Comparison of ENCODE assay signal across 8 cellular contexts in genomic region chr16:48366165-48367093, GRCh38. TPM values are rescaled to one million over a fixed set of nuclear protein-coding genes. Genes with fewer than 3 reads are reported as not detected.
DNase-seq lines count a peak whose midpoint lies in the region; ATAC-seq and TF ChIP-seq lines count a peak whose summit lies in the region.

No MANE protein-coding gene starts in this region.

- DNase-seq in CD14-positive monocyte (ENCODE audit: low spot score) (peak; percentile 65), NOMO-1 treated with dmso at 0.1 percent for 144 hours (lab: John Stamatoyannopoulos, UW; ENCODE audit: unreplicated experiment) (peak; percentile 54), fibroblast of villous mesenchyme (ENCODE audit: low read depth) (peak; percentile 96), non-pigmented ciliary epithelial cell (ENCODE audit: low read depth) (peak; percentile 67), DMS153 treated with DMSO at 0.1 percent for 48 hours (lab: John Stamatoyannopoulos, UW; ENCODE audit: unreplicated experiment) (no peak)
- peak; percentile 56 for DNase-seq in activated T-helper 2 cell treated with anti-CD3 and anti-CD28 coated beads, Interferon-gamma antibody, Interleukin-2, Interleukin-4, amounts not matched to agents 10 μg/mL and 5 μg/mL and 100 μg/mL, durations not matched to agents 14 hours and 24 hours and 36 hours (ENCODE audit: low spot score)

- intact Hi-C loops in CD14-positive monocyte (cut with micrococcal nuclease), result loop anchor here in 1 of 2 donors (2.0 kb wide), 1 partner anchor 16 kb away; no protein-coding TSS in a partner anchor
- intact Hi-C loops in activated T-helper 2 cell treated with anti-CD3 and anti-CD28 coated beads, Interferon-gamma antibody, Interleukin-2, Interleukin-4, amounts not matched to agents 10 μg/mL and 5 μg/mL and 100 μg/mL, durations not matched to agents 14 hours and 24 hours and 36 hours (cut with micrococcal nuclease), result loop anchor here (1.0 to 5.0 kb wide), 3 partner anchors 17 to 246 kb away; no protein-coding TSS in a partner anchor

- ATAC-seq in GM18907 (IDR thresholded peaks at IDR 0.05; ENCODE audit: unreplicated experiment) (peak; percentile 70), HG03108 (IDR thresholded peaks at IDR 0.05; ENCODE audit: unreplicated experiment) (peak; percentile 57)

- H3K4me3 Mint-ChIP-seq in CD14-positive monocyte, result peak overlapping the region; percentile 73 to 93
- peak overlapping the region; percentile 89 for H3K4me3 Mint-ChIP-seq in activated T-helper 2 cell treated with anti-CD3 and anti-CD28 coated beads, Interferon-gamma antibody, Interleukin-2, Interleukin-4, amounts not matched to agents 10 μg/mL and 5 μg/mL and 100 μg/mL, durations not matched to agents 14 hours and 24 hours and 36 hours (ENCODE audit: low read depth)

- no peaks in the 10 kb centered on the region for H3K27me3 Mint-ChIP-seq in CD14-positive monocyte (ENCODE audit: low read depth in 3 of 3)
- no peaks in the 10 kb centered on the region for H3K27me3 Mint-ChIP-seq in activated T-helper 2 cell treated with anti-CD3 and anti-CD28 coated beads, Interferon-gamma antibody, Interleukin-2, Interleukin-4, amounts not matched to agents 10 μg/mL and 5 μg/mL and 100 μg/mL, durations not matched to agents 14 hours and 24 hours and 36 hours (ENCODE audit: low read depth)

- peaks cover 6 to 8% of the 10 kb centered on the region in 2 donors for H3K36me3 Mint-ChIP-seq in CD14-positive monocyte
- peaks cover 8% of the 10 kb centered on the region for H3K36me3 Mint-ChIP-seq in activated T-helper 2 cell treated with anti-CD3 and anti-CD28 coated beads, Interferon-gamma antibody, Interleukin-2, Interleukin-4, amounts not matched to agents 10 μg/mL and 5 μg/mL and 100 μg/mL, durations not matched to agents 14 hours and 24 hours and 36 hours (ENCODE audit: low read depth)

- H3K4me1 Mint-ChIP-seq in CD14-positive monocyte, result peaks cover 44% of the 10 kb centered on the region
- H3K4me1 Mint-ChIP-seq in activated T-helper 2 cell treated with anti-CD3 and anti-CD28 coated beads, Interferon-gamma antibody, Interleukin-2, Interleukin-4, amounts not matched to agents 10 μg/mL and 5 μg/mL and 100 μg/mL, durations not matched to agents 14 hours and 24 hours and 36 hours (ENCODE audit: low read depth), result peaks cover 53% of the 10 kb centered on the region

- no peak for TF ChIP-seq CTCF in CD14-positive monocyte (IDR thresholded peaks at IDR 0.05)
- no peak for TF ChIP-seq CTCF in fibroblast of villous mesenchyme (IDR thresholded peaks at IDR 0.05; ENCODE audit: insufficient read depth, low read depth, low read length)

- peak overlapping the region; percentile 88 to 95 (median 90) for H3K27ac Mint-ChIP-seq in CD14-positive monocyte
- H3K27ac Mint-ChIP-seq in activated T-helper 2 cell treated with anti-CD3 and anti-CD28 coated beads, Interferon-gamma antibody, Interleukin-2, Interleukin-4, amounts not matched to agents 10 μg/mL and 5 μg/mL and 100 μg/mL, durations not matched to agents 14 hours and 24 hours and 36 hours, result peak overlapping the region; percentile 95

- H3K9me3 Mint-ChIP-seq in CD14-positive monocyte, result peaks cover 0 to 2% (median 0%) of the 10 kb centered on the region in 7 donors
- no peaks in the 10 kb centered on the region for H3K9me3 Mint-ChIP-seq in activated T-helper 2 cell treated with anti-CD3 and anti-CD28 coated beads, Interferon-gamma antibody, Interleukin-2, Interleukin-4, amounts not matched to agents 10 μg/mL and 5 μg/mL and 100 μg/mL, durations not matched to agents 14 hours and 24 hours and 36 hours

- H3K4me3 ChIP-seq in fibroblast of villous mesenchyme (ENCODE audit: low read depth, low read length), result peak overlapping the region; percentile 68

RNA-seq across cellular contexts. Expression of gene SIAH1, which starts 18.8 kb away (rescaled TPM):
- 1 to 10 TPM; 4.9 to 5.6 TPM for polyA plus RNA-seq in CD14-positive monocyte
- 16.2 and 17.0 TPM in 2 replicates for total RNA-seq in activated T-helper 2 cell treated with anti-CD3 and anti-CD28 coated beads, Interferon-gamma antibody, Interleukin-2, Interleukin-4, amounts not matched to agents 10 μg/mL and 5 μg/mL and 100 μg/mL, durations not matched to agents 14 hours and 24 hours and 36 hours
- total RNA-seq in fibroblast of villous mesenchyme, result 28.9 and 39.3 TPM in 2 replicates
